In genomic region chr12:130200445-130200844, GRCh38 we compare ENCODE assay signal across 22 cellular contexts. TPM values are rescaled to one million over a fixed set of nuclear protein-coding genes. Genes with fewer than 3 reads are reported as not detected.
DNase-seq lines count a peak whose midpoint lies in the region; ATAC-seq and TF ChIP-seq lines count a peak whose summit lies in the region.
"Had no signal": no experiment of that assay in that cellular context is flagged by ENCODE, and none has a peak within 500 bp of the region (broad histone marks: within the 10 kb centered on the region; RNA-seq: fewer than 3 reads in every experiment).

No MANE protein-coding gene starts in this region.

- H3K27me3 ChIP-seq in endodermal cell (ENCODE audit: control insufficient read depth, insufficient read depth, low read length, poor library complexity, severe bottlenecking) (peaks cover 43% of the 10 kb centered on the region), spleen (replicated peaks in 1 of 7) (peaks cover 0 to 33% (median 0%) of the 10 kb centered on the region in 7 donors), trophoblast cell (ENCODE audit: insufficient read depth, low read length) (peaks cover 1% of the 10 kb centered on the region)
- H3K27me3 ChIP-seq: BLaER1 treated with 17β-estradiol and CSF1 and Interleukin-3, amounts not matched to agents 10 nM and 100 nM had no signal

- H4K91ac ChIP-seq in trophoblast cell (ENCODE audit: low read depth, low read length): no peak overlapping the region

- no peak overlapping the region for H2BK12ac ChIP-seq in trophoblast cell (ENCODE audit: low read length)

- H3K36me3 Mint-ChIP-seq in endodermal cell (ENCODE audit: low read depth) (no peaks in the 10 kb centered on the region), osteocyte (ENCODE audit: unreplicated experiment) (peaks cover 2% of the 10 kb centered on the region)
- H3K36me3 Mint-ChIP-seq: CD14-positive monocyte had no signal

- 80 to 85% methylated on average over 6 to 7 of the region's 7 CpGs for WGBS in endodermal cell (ENCODE audit: insufficient coverage in 1 of 2, insufficient read length in 1 of 2), 2 experiments
- 82 to 93% (median 86%) methylated on average over 7 of the region's 7 CpGs for WGBS in spleen, 5 donors
- no CpG with 5 or more reads among the region's 7 CpGs for WGBS in trophoblast cell (ENCODE audit: extremely low coverage, insufficient coverage, insufficient read length)

- H3K4me3 ChIP-seq in endodermal cell (ENCODE audit: low read length) (no peak overlapping the region), spleen (no peak overlapping the region), trophoblast cell (ENCODE audit: low read depth, low read length) (no peak overlapping the region)
- H3K4me3 ChIP-seq: A549; BLaER1 treated with 17β-estradiol and CSF1 and Interleukin-3, amounts not matched to agents 10 nM and 100 nM; HAP-1 had no signal

- H3K4me2 ChIP-seq in trophoblast cell (ENCODE audit: low read length): no peak overlapping the region
- H3K4me2 ChIP-seq: A549; BLaER1 treated with 17β-estradiol and CSF1 and Interleukin-3, amounts not matched to agents 10 nM and 100 nM had no signal

- no peaks in the 10 kb centered on the region for H3K4me1 Mint-ChIP-seq in endodermal cell
- H3K4me1 Mint-ChIP-seq in osteocyte (ENCODE audit: unreplicated experiment): no peaks in the 10 kb centered on the region
- H3K4me1 Mint-ChIP-seq: CD14-positive monocyte; CD8-positive, alpha-beta memory T cell had no signal

- no peak overlapping the region for H3K14ac ChIP-seq in trophoblast cell (ENCODE audit: low read length)

- H2BK120ac ChIP-seq in trophoblast cell (ENCODE audit: insufficient read depth, low read length, poor library complexity): no peak overlapping the region

- no peaks in the 10 kb centered on the region for H3K36me3 ChIP-seq in endodermal cell (ENCODE audit: control insufficient read depth, insufficient read depth, low read length)
- H3K36me3 ChIP-seq in spleen: no peaks in the 10 kb centered on the region
- H3K36me3 ChIP-seq in trophoblast cell (ENCODE audit: control insufficient read depth in 1 of 2, insufficient read depth in 2 of 2, low read length in 2 of 2): no peaks in the 10 kb centered on the region
- H3K36me3 ChIP-seq: BE2C; BLaER1 treated with 17β-estradiol and CSF1 and Interleukin-3, amounts not matched to agents 10 nM and 100 nM; HAP-1 had no signal

- intact Hi-C loops in cardiac septum (cut with DNase I): no loop called here
- intact Hi-C loops in left cardiac atrium (cut with DNase I): no loop called here
- intact Hi-C loops in spleen (cut with DNase I; ENCODE audit: low total_unique reads): no loop called here

- H3K4me1 ChIP-seq in endodermal cell (ENCODE audit: control insufficient read depth, insufficient read depth, low read length) (no peaks in the 10 kb centered on the region), spleen (no peaks in the 10 kb centered on the region), trophoblast cell (ENCODE audit: control insufficient read depth in 1 of 2, insufficient read depth in 2 of 2, low read length in 2 of 2) (no peaks in the 10 kb centered on the region)
- H3K4me1 ChIP-seq: A549; BE2C; BLaER1 treated with 17β-estradiol and CSF1 and Interleukin-3, amounts not matched to agents 10 nM and 100 nM; HAP-1 had no signal

- no peak overlapping the region for H2AFZ ChIP-seq in trophoblast cell (ENCODE audit: insufficient read depth, low read length, poor library complexity)

- H3K79me2 ChIP-seq in trophoblast cell (ENCODE audit: control insufficient read depth, insufficient read depth, low read length, poor library complexity): no peaks in the 10 kb centered on the region

- no peak for ATAC-seq in left cardiac atrium
- ATAC-seq: A549 had no signal

- H3K4ac ChIP-seq in trophoblast cell (ENCODE audit: low read depth, low read length): no peak overlapping the region

- peaks cover 4% of the 10 kb centered on the region for H3K9me3 Mint-ChIP-seq in endodermal cell
- peaks cover 22% of the 10 kb centered on the region for H3K9me3 Mint-ChIP-seq in osteocyte (ENCODE audit: unreplicated experiment)

- peak; percentile 12 for DNase-seq in cardiac septum (ENCODE audit: low spot score)
- DNase-seq in left cardiac atrium: no peak
- DNase-seq in endodermal cell: peak; percentile 24
- DNase-seq in osteocyte (ENCODE audit: extremely low spot score, unreplicated experiment): peak; percentile 65
- DNase-seq in DMS 273 treated with DMSO at 0.1 percent for 48 hours (lab: John Stamatoyannopoulos, UW): no peak
- no peak for DNase-seq in spleen
- DNase-seq in trophoblast cell: no peak
- DNase-seq: 8988T; ACHN; AML-193; BE2C; CD4-positive, alpha-beta T cell; CD8-positive, alpha-beta memory T cell; DMS53; DMS79 treated with DMSO at 0.1 percent for 48 hours; GF-D8; GOT3 had no signal

- H4K12ac ChIP-seq in trophoblast cell (ENCODE audit: low read depth, low read length): no peak overlapping the region

- H3K27ac ChIP-seq in endodermal cell (ENCODE audit: low read depth, low read length) (no peak overlapping the region), spleen (no peak overlapping the region), trophoblast cell (ENCODE audit: low read depth, low read length) (no peak overlapping the region)
- H3K27ac ChIP-seq: A549; BLaER1 treated with 17β-estradiol and CSF1 and Interleukin-3, amounts not matched to agents 10 nM and 100 nM had no signal

- TF ChIP-seq CTCF in endodermal cell (conservative IDR thresholded peaks at IDR 0.05) (no peak), osteocyte (IDR thresholded peaks at IDR 0.05) (no peak), spleen (IDR thresholded peaks at IDR 0.05 in 8 of 11, conservative IDR thresholded peaks at IDR 0.05 in 3 of 11) (no peak)

- no peak for TF ChIP-seq POLR2A in spleen (IDR thresholded peaks at IDR 0.05)

- H3K9ac ChIP-seq in endodermal cell (ENCODE audit: extremely low read depth, low read length, poor library complexity, severe bottlenecking) (no peak overlapping the region), trophoblast cell (ENCODE audit: low read length) (no peak overlapping the region)
- H3K9ac ChIP-seq: BLaER1 treated with 17β-estradiol and CSF1 and Interleukin-3, amounts not matched to agents 10 nM and 100 nM had no signal

- H3K27ac Mint-ChIP-seq in endodermal cell (no peak overlapping the region), osteocyte (ENCODE audit: unreplicated experiment) (no peak overlapping the region)
- H3K27ac Mint-ChIP-seq: CD14-positive monocyte; CD4-positive, alpha-beta T cell; CD8-positive, alpha-beta memory T cell had no signal

- no peak overlapping the region for H3K4me3 Mint-ChIP-seq in endodermal cell
- no peak overlapping the region for H3K4me3 Mint-ChIP-seq in osteocyte (ENCODE audit: unreplicated experiment)
- H3K4me3 Mint-ChIP-seq: CD14-positive monocyte; CD4-positive, alpha-beta T cell; CD8-positive, alpha-beta memory T cell had no signal

- no peak overlapping the region for H2AK5ac ChIP-seq in trophoblast cell (ENCODE audit: low read length)

- H3K23ac ChIP-seq in trophoblast cell (ENCODE audit: low read length): no peak overlapping the region

- H3K79me1 ChIP-seq in trophoblast cell (ENCODE audit: low read length): no peaks in the 10 kb centered on the region

- H3K27me3 Mint-ChIP-seq in endodermal cell (ENCODE audit: insufficient read depth) (peaks cover 79% of the 10 kb centered on the region), osteocyte (ENCODE audit: unreplicated experiment) (no peaks in the 10 kb centered on the region)

- H2BK5ac ChIP-seq in trophoblast cell (ENCODE audit: low read depth, low read length, poor library complexity): no peak overlapping the region

- no peaks in the 10 kb centered on the region for H3K9me3 ChIP-seq in endodermal cell (ENCODE audit: control insufficient read depth, low read length)
- peaks cover 0 to 6% (median 0%) of the 10 kb centered on the region in 8 donors for H3K9me3 ChIP-seq in spleen
- peaks cover 4% of the 10 kb centered on the region for H3K9me3 ChIP-seq in trophoblast cell (ENCODE audit: insufficient read depth, low read depth, low read length)
- H3K9me3 ChIP-seq: BE2C; BLaER1 treated with 17β-estradiol and CSF1 and Interleukin-3, amounts not matched to agents 10 nM and 100 nM; HAP-1 had no signal

- no peak overlapping the region for H4K8ac ChIP-seq in trophoblast cell (ENCODE audit: low read depth, low read length)

- no peak overlapping the region for H3K18ac ChIP-seq in trophoblast cell (ENCODE audit: low read length)

RNA-seq across cellular contexts. Expression of gene FZD10, which starts 38.2 kb away (rescaled TPM):
- total RNA-seq in cardiac septum (not detected), left cardiac atrium (under 1 TPM; 0.12 to 0.31 TPM), endodermal cell (under 1 TPM in 1 of 2 donors, not detected in 1; 0.18 TPM), osteocyte (not detected in 2 replicates), spleen (under 1 TPM in 3 of 7 donors, not detected in 4; 0.11 to 0.20 (median 0.18) TPM)
- polyA plus RNA-seq in endodermal cell (2013, experiment 1 of 2): 80.9 TPM
- polyA plus RNA-seq in endodermal cell (2013, experiment 2 of 2): 59.6 TPM
- under 1 TPM in 2 of 3 donors, not detected in 1; 0.02 to 0.06 TPM for polyA plus RNA-seq in spleen
- polyA plus RNA-seq in trophoblast cell (2013): 3.0 and 3.2 TPM in 2 replicates
- total RNA-seq: CD4-positive, alpha-beta T cell; CD8-positive, alpha-beta memory T cell; G401 had no signal
- polyA plus RNA-seq: A549; CD14-positive monocyte; CD8-positive, alpha-beta memory T cell had no signal

Comparison
In these comparisons a context has a peak if more than half of its experiments do, and no peak if none do; other contexts are left out.
1. DNase-seq: peak in cardiac septum (single experiment), endodermal cell (single experiment) and osteocyte (single experiment); none in left cardiac atrium (single experiment), DMS 273 treated with DMSO at 0.1 percent for 48 hours (single experiment), spleen (single experiment) and trophoblast cell (0 of 2).